Comparison of ENCODE assay signal across 9 cellular contexts in genomic region chr18:12038082-12038660, GRCh38. TPM values are rescaled to one million over a fixed set of nuclear protein-coding genes. Genes with fewer than 3 reads are reported as not detected.
DNase-seq lines count a peak whose midpoint lies in the region; ATAC-seq and TF ChIP-seq lines count a peak whose summit lies in the region.
"Had no signal": no experiment of that assay in that cellular context is flagged by ENCODE, and none has a peak within 500 bp of the region (broad histone marks: within the 10 kb centered on the region; RNA-seq: fewer than 3 reads in every experiment).

No MANE protein-coding gene starts in this region.

- intact Hi-C loops in CD14-positive monocyte (cut with micrococcal nuclease): loop anchor here (2.0 to 10.0 kb wide), 3 partner anchors 305 to 383 kb away; no protein-coding TSS in a partner anchor
- intact Hi-C loops in activated T-helper 2 cell treated with anti-CD3 and anti-CD28 coated beads, Interferon-gamma antibody, Interleukin-2, Interleukin-4, amounts not matched to agents 10 μg/mL and 5 μg/mL and 100 μg/mL, durations not matched to agents 14 hours and 24 hours and 36 hours (cut with micrococcal nuclease): loop anchor here (5.0 kb wide), 1 partner anchor 41 kb away; no protein-coding TSS in a partner anchor
- intact Hi-C loops in right cardiac atrium (cut with DNase I): loop anchor here in 3 of 4 donors (5.0 to 10.0 kb wide), 4 partner anchors 101 to 383 kb away; no protein-coding TSS in a partner anchor

- 18% methylated on average over 30 of the region's 30 CpGs for WGBS in right cardiac atrium

- no peaks in the 10 kb centered on the region for H3K9me3 ChIP-seq in right cardiac atrium (ENCODE audit: control insufficient read depth, low read length)
- no peaks in the 10 kb centered on the region for H3K9me3 ChIP-seq in skeletal muscle tissue (ENCODE audit: control insufficient read depth in 3 of 3, low read length in 3 of 3)
- H3K9me3 ChIP-seq: adrenal gland had no signal

- TF ChIP-seq CTCF in CD14-positive monocyte (IDR thresholded peaks at IDR 0.05): no peak

- H3K9me3 Mint-ChIP-seq in CD14-positive monocyte: no peaks in the 10 kb centered on the region
- no peaks in the 10 kb centered on the region for H3K9me3 Mint-ChIP-seq in activated T-helper 2 cell treated with anti-CD3 and anti-CD28 coated beads, Interferon-gamma antibody, Interleukin-2, Interleukin-4, amounts not matched to agents 10 μg/mL and 5 μg/mL and 100 μg/mL, durations not matched to agents 14 hours and 24 hours and 36 hours

- H3K4me3 ChIP-seq in right cardiac atrium (ENCODE audit: low read length): peak overlapping the region; percentile 47
- H3K4me3 ChIP-seq in skeletal muscle tissue (ENCODE audit: low read length in 3 of 3): peak overlapping the region in 2 of 3 donors; percentile 24 to 79

- H3K36me3 ChIP-seq in skeletal muscle tissue (ENCODE audit: control insufficient read depth in 3 of 3, insufficient read depth in 3 of 3, low read length in 3 of 3): peaks cover 0 to 11% (median 2%) of the 10 kb centered on the region in 3 donors
- H3K36me3 ChIP-seq: adrenal gland had no signal

- DNase-seq in CD14-positive monocyte (ENCODE audit: low spot score): no peak
- DNase-seq in activated T-helper 2 cell treated with anti-CD3 and anti-CD28 coated beads, Interferon-gamma antibody, Interleukin-2, Interleukin-4, amounts not matched to agents 10 μg/mL and 5 μg/mL and 100 μg/mL, durations not matched to agents 14 hours and 24 hours and 36 hours (ENCODE audit: low spot score): no peak
- peak; percentile 56 to 74 (median 70) for DNase-seq in right cardiac atrium
- no peak for DNase-seq in LoVo (ENCODE audit: low spot score)
- no peak for DNase-seq in NCI-H2029 (lab: John Stamatoyannopoulos, UW)

- H3K27me3 ChIP-seq in right cardiac atrium (ENCODE audit: control insufficient read depth, insufficient read depth) (no peaks in the 10 kb centered on the region), skeletal muscle tissue (ENCODE audit: control insufficient read depth in 3 of 3, insufficient read depth in 3 of 3, low read length in 3 of 3) (no peaks in the 10 kb centered on the region)
- H3K27me3 ChIP-seq: adrenal gland had no signal

- peaks cover 5 to 18% (median 13%) of the 10 kb centered on the region in 3 donors for H3K27me3 Mint-ChIP-seq in CD14-positive monocyte (ENCODE audit: low read depth in 3 of 3)
- H3K27me3 Mint-ChIP-seq in activated T-helper 2 cell treated with anti-CD3 and anti-CD28 coated beads, Interferon-gamma antibody, Interleukin-2, Interleukin-4, amounts not matched to agents 10 μg/mL and 5 μg/mL and 100 μg/mL, durations not matched to agents 14 hours and 24 hours and 36 hours (ENCODE audit: low read depth): peaks cover 4% of the 10 kb centered on the region

- H3K27ac Mint-ChIP-seq in CD14-positive monocyte: no peak overlapping the region
- no peak overlapping the region for H3K27ac Mint-ChIP-seq in activated T-helper 2 cell treated with anti-CD3 and anti-CD28 coated beads, Interferon-gamma antibody, Interleukin-2, Interleukin-4, amounts not matched to agents 10 μg/mL and 5 μg/mL and 100 μg/mL, durations not matched to agents 14 hours and 24 hours and 36 hours

- H3K36me3 Mint-ChIP-seq in CD14-positive monocyte: peaks cover 10 to 13% of the 10 kb centered on the region in 2 donors
- no peaks in the 10 kb centered on the region for H3K36me3 Mint-ChIP-seq in activated T-helper 2 cell treated with anti-CD3 and anti-CD28 coated beads, Interferon-gamma antibody, Interleukin-2, Interleukin-4, amounts not matched to agents 10 μg/mL and 5 μg/mL and 100 μg/mL, durations not matched to agents 14 hours and 24 hours and 36 hours (ENCODE audit: low read depth)

- peak overlapping the region in 1 of 3 donors; percentile 83 for H3K9ac ChIP-seq in skeletal muscle tissue (ENCODE audit: low read depth in 1 of 3, low read length in 3 of 3)

- ATAC-seq in HG03432 (IDR thresholded peaks at IDR 0.05; ENCODE audit: unreplicated experiment) (peak; percentile 19), right cardiac atrium (peak; percentile 22 to 60), GM18861 (IDR thresholded peaks at IDR 0.05; ENCODE audit: unreplicated experiment) (no peak)

- no peaks in the 10 kb centered on the region for H3K4me1 ChIP-seq in right cardiac atrium (ENCODE audit: control insufficient read depth, insufficient read depth, low read length)
- peaks cover 0 to 12% (median 6%) of the 10 kb centered on the region in 3 donors for H3K4me1 ChIP-seq in skeletal muscle tissue (ENCODE audit: control insufficient read depth in 3 of 3, insufficient read depth in 3 of 3, low read length in 3 of 3)

- H3K4me1 Mint-ChIP-seq in CD14-positive monocyte: peaks cover 28% of the 10 kb centered on the region
- peaks cover 27% of the 10 kb centered on the region for H3K4me1 Mint-ChIP-seq in activated T-helper 2 cell treated with anti-CD3 and anti-CD28 coated beads, Interferon-gamma antibody, Interleukin-2, Interleukin-4, amounts not matched to agents 10 μg/mL and 5 μg/mL and 100 μg/mL, durations not matched to agents 14 hours and 24 hours and 36 hours (ENCODE audit: low read depth)

- H3K4me3 Mint-ChIP-seq in CD14-positive monocyte: peak overlapping the region; percentile 75 to 83
- H3K4me3 Mint-ChIP-seq in activated T-helper 2 cell treated with anti-CD3 and anti-CD28 coated beads, Interferon-gamma antibody, Interleukin-2, Interleukin-4, amounts not matched to agents 10 μg/mL and 5 μg/mL and 100 μg/mL, durations not matched to agents 14 hours and 24 hours and 36 hours (ENCODE audit: low read depth): peak overlapping the region; percentile 49

- H3K27ac ChIP-seq in right cardiac atrium (ENCODE audit: low read length) (no peak overlapping the region), skeletal muscle tissue (ENCODE audit: low read depth, low read length) (no peak overlapping the region)
- H3K27ac ChIP-seq: adrenal gland had no signal

RNA-seq across cellular contexts. Expression of gene ANKRD62, which starts 55.5 kb away (rescaled TPM):
- not detected for polyA plus RNA-seq in CD14-positive monocyte
- not detected in 2 replicates for total RNA-seq in activated T-helper 2 cell treated with anti-CD3 and anti-CD28 coated beads, Interferon-gamma antibody, Interleukin-2, Interleukin-4, amounts not matched to agents 10 μg/mL and 5 μg/mL and 100 μg/mL, durations not matched to agents 14 hours and 24 hours and 36 hours
- total RNA-seq in right cardiac atrium: not detected
- polyA plus RNA-seq in right cardiac atrium: not detected
- not detected for total RNA-seq in skeletal muscle tissue
- total RNA-seq: adrenal gland had no signal
- polyA plus RNA-seq: adrenal gland had no signal

RNA-seq across cellular contexts. Expression of gene IMPA2, which starts 56.9 kb away (rescaled TPM):
- polyA plus RNA-seq in CD14-positive monocyte: 100 to 1,000 TPM; 145 to 186 TPM
- 17.4 and 22.2 TPM in 2 replicates for total RNA-seq in activated T-helper 2 cell treated with anti-CD3 and anti-CD28 coated beads, Interferon-gamma antibody, Interleukin-2, Interleukin-4, amounts not matched to agents 10 μg/mL and 5 μg/mL and 100 μg/mL, durations not matched to agents 14 hours and 24 hours and 36 hours
- total RNA-seq in right cardiac atrium: 10 to 100 TPM; 19.8 to 26.9 (median 23.1) TPM
- polyA plus RNA-seq in right cardiac atrium: 21.9 TPM
- total RNA-seq in skeletal muscle tissue: 33.9 TPM

Comparison
In these comparisons a context has a peak if more than half of its experiments do, and no peak if none do; other contexts are left out.
1. DNase-seq: peak in right cardiac atrium (3 of 3); none in CD14-positive monocyte (single experiment), activated T-helper 2 cell treated with anti-CD3 and anti-CD28 coated beads, Interferon-gamma antibody, Interleukin-2, Interleukin-4, amounts not matched to agents 10 μg/mL and 5 μg/mL and 100 μg/mL, durations not matched to agents 14 hours and 24 hours and 36 hours (single experiment), LoVo (single experiment) and NCI-H2029 (single experiment).